In the genomic region with DNA sequence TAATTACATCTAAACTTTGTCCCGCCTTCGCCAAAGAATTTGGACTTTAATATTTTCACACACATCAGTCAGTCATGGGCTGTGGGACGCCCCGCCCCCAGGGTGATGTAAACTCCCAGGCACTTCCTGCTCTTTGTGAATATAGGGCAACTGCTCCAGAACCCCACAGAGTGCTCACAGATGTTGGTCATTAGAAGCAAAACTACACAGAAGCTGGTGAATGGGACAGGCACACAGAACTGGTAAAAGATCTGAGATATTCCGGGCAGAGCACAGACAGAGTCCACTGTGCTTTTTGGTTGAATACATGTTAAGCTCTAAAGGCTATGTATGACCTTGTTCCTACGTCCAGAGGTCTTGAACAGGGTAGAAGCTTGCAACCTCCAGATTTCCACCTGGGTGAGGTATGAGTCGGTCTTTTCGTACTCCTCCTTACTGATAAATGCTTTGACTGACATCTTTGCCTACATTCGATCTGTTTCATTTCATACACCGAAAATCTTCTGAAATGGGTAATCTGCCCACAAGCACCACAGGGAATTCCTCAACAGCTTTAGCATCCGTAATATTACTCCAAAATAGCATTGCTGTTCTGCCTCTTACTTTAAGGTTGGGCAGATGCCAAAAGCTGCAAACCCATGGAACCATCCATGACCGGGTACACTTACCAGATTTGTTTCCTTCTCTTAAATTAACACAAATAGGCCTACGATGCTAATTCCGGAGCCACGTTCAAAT, we compare ENCODE assay signal across 12 cellular contexts.
DNase-seq lines count a peak whose midpoint lies in the region; ATAC-seq and TF ChIP-seq lines count a peak whose summit lies in the region.
"Had no signal": no experiment of that assay in that cellular context is flagged by ENCODE, and none has a peak within 500 bp of the region (broad histone marks: within the 10 kb centered on the region; RNA-seq: fewer than 3 reads in every experiment).

No MANE protein-coding gene starts in this region.

- peak; percentile 77 for DNase-seq in GM23248
- DNase-seq in adipocyte (ENCODE audit: low read depth), result peak; percentile 72
- DNase-seq in Right ventricle myocardium superior, result peak; percentile 63
- DNase-seq in NCI-H1694 treated with DMSO at 0.1 percent for 48 hours (lab: John Stamatoyannopoulos, UW), result no peak
- DNase-seq in spleen, result no peak
- DNase-seq: DMS79; NCI-H1092; stimulated activated CD4-positive, alpha-beta T cell treated with anti-CD3 and anti-CD28 coated beads, Interleukin-4, amount 100 ng/mL, for 1 hour had no signal

- no peak for TF ChIP-seq CTCF in spleen (IDR thresholded peaks at IDR 0.05 in 8 of 11, conservative IDR thresholded peaks at IDR 0.05 in 3 of 11)

- H3K9me3 ChIP-seq in GM23248 (ENCODE audit: low read depth) (no peaks in the 10 kb centered on the region), adipocyte (ENCODE audit: control insufficient read depth, low read length) (no peaks in the 10 kb centered on the region), skeletal muscle satellite cell (replicated peaks; ENCODE audit: low read length) (no peaks in the 10 kb centered on the region), spleen (no peaks in the 10 kb centered on the region)
- H3K9me3 ChIP-seq: SJSA1 had no signal

- H3F3A ChIP-seq in GM23248 (ENCODE audit: insufficient read depth), result peaks cover 18% of the 10 kb centered on the region; the same call in 1 of the 2 replicates

- H3K36me3 ChIP-seq in GM23248 (ENCODE audit: low read depth) (no peaks in the 10 kb centered on the region), adipocyte (ENCODE audit: control insufficient read depth, insufficient read depth, low read length, severe bottlenecking) (no peaks in the 10 kb centered on the region), skeletal muscle satellite cell (ENCODE audit: insufficient read depth, low read length) (no peaks in the 10 kb centered on the region), spleen (no peaks in the 10 kb centered on the region)
- H3K36me3 ChIP-seq: SJSA1 had no signal

- intact Hi-C loops in Right ventricle myocardium superior (cut with DNase I), result no loop called here
- intact Hi-C loops in spleen (cut with DNase I; ENCODE audit: low total_unique reads), result no loop called here

- TF ChIP-seq POLR2A in spleen (IDR thresholded peaks at IDR 0.05), result no peak

- H3K4me2 ChIP-seq in GM23248 (ENCODE audit: unreplicated experiment), result peak overlapping the region; percentile 32
- peak overlapping the region; percentile 62 for H3K4me2 ChIP-seq in skeletal muscle satellite cell (ENCODE audit: low read length)

- peak; percentile 56 for ATAC-seq in Right ventricle myocardium superior (ENCODE audit: poor library complexity)
- ATAC-seq in HG02798 (IDR thresholded peaks at IDR 0.05; ENCODE audit: poor library complexity, unreplicated experiment), result no peak
- ATAC-seq in GM18907 (IDR thresholded peaks at IDR 0.05; ENCODE audit: unreplicated experiment), result no peak

- H3K79me2 ChIP-seq in GM23248 (ENCODE audit: insufficient read depth), result no peaks in the 10 kb centered on the region

- no peaks in the 10 kb centered on the region for H3K9me2 ChIP-seq in GM23248 (ENCODE audit: insufficient read depth)

- H4K20me1 ChIP-seq in GM23248 (ENCODE audit: insufficient read depth), result no peaks in the 10 kb centered on the region

- peak overlapping the region; percentile 39 for H3K4me3 ChIP-seq in GM23248
- no peak overlapping the region for H3K4me3 ChIP-seq in adipocyte (ENCODE audit: low read length)
- H3K4me3 ChIP-seq in skeletal muscle satellite cell (ENCODE audit: low read length), result peak overlapping the region; percentile 15
- H3K4me3 ChIP-seq in spleen, result no peak overlapping the region
- H3K4me3 ChIP-seq: SJSA1 had no signal

- 0 out of 2 replicates have a peak overlapping the region, but pooled peaks have one; percentile 32 for H2AFZ ChIP-seq in GM23248

- WGBS in GM23248 (ENCODE audit: low coverage in 1 of 2, low lambda C conversion rate in 2 of 2, missing lambda C conversion rate in 2 of 2), 2 experiments, result 23 to 26% methylated on average over 14 to 15 of the region's 15 CpGs
- WGBS in spleen, 5 donors, result 71 to 87% (median 84%) methylated on average over 15 of the region's 15 CpGs

- H3K27ac ChIP-seq in GM23248 (peak overlapping the region; percentile 35; the same call in 1 of the 2 replicates), spleen (no peak overlapping the region)
- H3K27ac ChIP-seq: SJSA1 had no signal

- H3K27me3 ChIP-seq in GM23248 (replicated peaks; ENCODE audit: insufficient read depth) (no peaks in the 10 kb centered on the region), adipocyte (replicated peaks; ENCODE audit: control insufficient read depth, insufficient read depth, low read length) (no peaks in the 10 kb centered on the region), skeletal muscle satellite cell (ENCODE audit: control insufficient read depth, insufficient read depth, low read length) (no peaks in the 10 kb centered on the region), spleen (replicated peaks in 1 of 7) (peaks cover 0 to 13% (median 0%) of the 10 kb centered on the region in 7 donors)
- H3K27me3 ChIP-seq: SJSA1 had no signal

- H3K9ac ChIP-seq in GM23248 (no peak overlapping the region), adipocyte (ENCODE audit: low read length) (peak overlapping the region; percentile 37), skeletal muscle satellite cell (ENCODE audit: low read depth, low read length) (peak overlapping the region; percentile 42)

- H3K4me1 ChIP-seq in GM23248 (ENCODE audit: insufficient read depth) (peaks cover 44% of the 10 kb centered on the region), adipocyte (ENCODE audit: control insufficient read depth, insufficient read depth, low read length) (peaks cover 55% of the 10 kb centered on the region), skeletal muscle satellite cell (ENCODE audit: control insufficient read depth, insufficient read depth, low read length) (peaks cover 25% of the 10 kb centered on the region), spleen (no peaks in the 10 kb centered on the region)
- H3K4me1 ChIP-seq: SJSA1 had no signal

- in situ Hi-C loops in GM23248 (cut with MboI), result no loop called here

Comparison
In these comparisons a context has a peak if more than half of its experiments do, and no peak if none do; other contexts are left out.
1. DNase-seq: peak in GM23248 (single experiment), adipocyte (single experiment) and Right ventricle myocardium superior (single experiment); none in NCI-H1694 treated with DMSO at 0.1 percent for 48 hours (single experiment) and spleen (single experiment).
2. H3K4me3 ChIP-seq: peak in GM23248 (single experiment) and skeletal muscle satellite cell (single experiment); none in adipocyte (single experiment) and spleen (0 of 8).